In genomic region chr5:1107167-1108007, GRCh38 we compare ENCODE assay signal across 1 cellular context.
TF ChIP-seq lines count a peak whose summit lies in the region.

No MANE protein-coding gene starts in this region.

TF ChIP-seq in liver, 16 proteins besides CTCF, POLR2A, EP300 and RAD21 (continued from another document):
- TF ChIP-seq, protein P1, sequence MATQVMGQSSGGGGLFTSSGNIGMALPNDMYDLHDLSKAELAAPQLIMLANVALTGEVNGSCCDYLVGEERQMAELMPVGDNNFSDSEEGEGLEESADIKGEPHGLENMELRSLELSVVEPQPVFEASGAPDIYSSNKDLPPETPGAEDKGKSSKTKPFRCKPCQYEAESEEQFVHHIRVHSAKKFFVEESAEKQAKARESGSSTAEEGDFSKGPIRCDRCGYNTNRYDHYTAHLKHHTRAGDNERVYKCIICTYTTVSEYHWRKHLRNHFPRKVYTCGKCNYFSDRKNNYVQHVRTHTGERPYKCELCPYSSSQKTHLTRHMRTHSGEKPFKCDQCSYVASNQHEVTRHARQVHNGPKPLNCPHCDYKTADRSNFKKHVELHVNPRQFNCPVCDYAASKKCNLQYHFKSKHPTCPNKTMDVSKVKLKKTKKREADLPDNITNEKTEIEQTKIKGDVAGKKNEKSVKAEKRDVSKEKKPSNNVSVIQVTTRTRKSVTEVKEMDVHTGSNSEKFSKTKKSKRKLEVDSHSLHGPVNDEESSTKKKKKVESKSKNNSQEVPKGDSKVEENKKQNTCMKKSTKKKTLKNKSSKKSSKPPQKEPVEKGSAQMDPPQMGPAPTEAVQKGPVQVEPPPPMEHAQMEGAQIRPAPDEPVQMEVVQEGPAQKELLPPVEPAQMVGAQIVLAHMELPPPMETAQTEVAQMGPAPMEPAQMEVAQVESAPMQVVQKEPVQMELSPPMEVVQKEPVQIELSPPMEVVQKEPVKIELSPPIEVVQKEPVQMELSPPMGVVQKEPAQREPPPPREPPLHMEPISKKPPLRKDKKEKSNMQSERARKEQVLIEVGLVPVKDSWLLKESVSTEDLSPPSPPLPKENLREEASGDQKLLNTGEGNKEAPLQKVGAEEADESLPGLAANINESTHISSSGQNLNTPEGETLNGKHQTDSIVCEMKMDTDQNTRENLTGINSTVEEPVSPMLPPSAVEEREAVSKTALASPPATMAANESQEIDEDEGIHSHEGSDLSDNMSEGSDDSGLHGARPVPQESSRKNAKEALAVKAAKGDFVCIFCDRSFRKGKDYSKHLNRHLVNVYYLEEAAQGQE (IDR thresholded peaks at IDR 0.05), result peak; percentile 12
- no peak for TF ChIP-seq FOXA2 (IDR thresholded peaks at IDR 0.05)
- no peak for TF ChIP-seq ZBTB33 (IDR thresholded peaks at IDR 0.05)
- peak; percentile 23 for TF ChIP-seq TAF1 (conservative IDR thresholded peaks at IDR 0.05)
- peak; percentile 59 for TF ChIP-seq NR2F2 (IDR thresholded peaks at IDR 0.05)
- TF ChIP-seq RXRA (IDR thresholded peaks at IDR 0.05), result peak; percentile 83 to 85
- peak; percentile 36 for TF ChIP-seq YY1 (IDR thresholded peaks at IDR 0.05)
- peak; percentile 80 to 91 for TF ChIP-seq HNF4A (conservative IDR thresholded peaks at IDR 0.05)
- TF ChIP-seq HNF4G (IDR thresholded peaks at IDR 0.05), result peak; percentile 81
